ENCODE assay signal across 8 cellular contexts in the genomic region with DNA sequence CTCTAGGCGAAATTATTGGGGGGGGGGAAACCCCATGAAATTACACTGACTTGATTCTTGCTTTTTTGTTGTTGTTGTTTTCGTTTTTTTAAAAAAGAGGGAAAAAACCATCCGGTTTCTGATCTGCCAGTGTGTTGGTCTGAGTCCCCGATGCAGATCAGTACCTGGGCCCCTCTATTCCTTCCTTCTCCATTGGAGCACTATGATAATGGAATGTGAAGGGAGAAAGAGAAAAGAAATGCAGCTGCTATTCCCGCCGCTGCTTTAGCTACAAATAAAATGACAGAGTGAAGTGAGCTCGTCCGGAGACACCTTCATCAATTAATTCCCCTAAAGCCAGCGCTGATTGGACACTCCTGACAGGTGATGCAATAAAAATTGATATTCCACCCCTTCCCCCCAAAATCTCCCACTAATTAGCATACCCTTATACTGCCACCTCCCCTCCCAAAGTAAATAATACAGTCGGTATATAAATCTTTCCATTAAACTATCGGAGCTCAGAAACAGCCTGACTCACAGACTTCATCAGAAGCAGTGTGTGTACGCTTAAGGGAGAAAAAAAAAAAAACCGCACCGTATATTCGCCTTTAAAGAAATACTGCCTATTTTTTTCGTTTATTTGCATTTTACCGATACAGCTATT. TPM values are rescaled to one million over a fixed set of nuclear protein-coding genes. Genes with fewer than 3 reads are reported as not detected.
DNase-seq lines count a peak whose midpoint lies in the region; ATAC-seq, FAIRE-seq and TF ChIP-seq lines count a peak whose summit lies in the region.

No MANE protein-coding gene starts in this region.

- no peak for FAIRE-seq in keratinocyte (lab: Jason Lieb, UNC)

- dilution Hi-C loops in keratinocyte (cut with MboI; ENCODE audit: extremely low pct_ligation_motif_present, low sequenced_read_pairs) = no loop called here

- TF ChIP-seq CTCF in GM20000 (IDR thresholded peaks at IDR 0.05; ENCODE audit: extremely low read depth, missing control alignments) (no peak), keratinocyte (optimal IDR thresholded peaks at IDR 0.05 in 1 of 3, IDR thresholded peaks at IDR 0.05 in 1 of 3, conservative IDR thresholded peaks at IDR 0.05 in 1 of 3; ENCODE audit: extremely low read depth in 1 of 3, insufficient read depth in 2 of 3, low read length in 3 of 3) (no peak)

- H3K27ac ChIP-seq in angular gyrus (ENCODE audit: low read depth, low read length) (peak overlapping the region; percentile 62), keratinocyte (ENCODE audit: control insufficient read depth, insufficient read depth, low read length) (peak overlapping the region; percentile 90), subcutaneous abdominal adipose tissue (ENCODE audit: low read depth, low read length) (peak overlapping the region; percentile 43)

- H4K20me1 ChIP-seq in keratinocyte (ENCODE audit: control insufficient read depth, extremely low read depth, insufficient read depth, low read length) = no peaks in the 10 kb centered on the region

- H3K9ac ChIP-seq in keratinocyte (ENCODE audit: control insufficient read depth, extremely low read depth, insufficient read depth, low read length) = peak overlapping the region; percentile 81
- peak overlapping the region; percentile 0 to 69 (median 20) for H3K9ac ChIP-seq in subcutaneous abdominal adipose tissue (ENCODE audit: low read length in 5 of 5)

- H3K9me3 ChIP-seq in keratinocyte (ENCODE audit: control insufficient read depth, low read depth, low read length) = no peaks in the 10 kb centered on the region
- H3K9me3 ChIP-seq in subcutaneous abdominal adipose tissue (ENCODE audit: control insufficient read depth in 5 of 5, low read length in 5 of 5) = no peaks in the 10 kb centered on the region

- H3K27me3 ChIP-seq in keratinocyte (ENCODE audit: control insufficient read depth, extremely low read depth, insufficient read depth, low read length) (no peaks in the 10 kb centered on the region), subcutaneous abdominal adipose tissue (ENCODE audit: control insufficient read depth in 5 of 5, insufficient read depth in 4 of 5, low read length in 5 of 5) (peaks cover 0 to 11% (median 2%) of the 10 kb centered on the region in 5 donors)

- peak overlapping the region; percentile 100 for H3K4me2 ChIP-seq in keratinocyte (ENCODE audit: control insufficient read depth, extremely low read depth, insufficient read depth, low read depth, low read length)

- H3K36me3 ChIP-seq in keratinocyte (ENCODE audit: control insufficient read depth in 2 of 2, extremely low read depth in 1 of 2, insufficient read depth in 2 of 2, low read length in 2 of 2) (no peaks in the 10 kb centered on the region), subcutaneous abdominal adipose tissue (ENCODE audit: control insufficient read depth in 5 of 5, insufficient read depth in 5 of 5, low read length in 5 of 5) (no peaks in the 10 kb centered on the region)

- ATAC-seq in HG02571 (IDR thresholded peaks at IDR 0.05; ENCODE audit: unreplicated experiment) (no peak), GM21447 (IDR thresholded peaks at IDR 0.05; ENCODE audit: unreplicated experiment) (no peak)

- H3K4me3 ChIP-seq in keratinocyte (ENCODE audit: control insufficient read depth in 2 of 3, extremely low read depth in 1 of 3, insufficient read depth in 2 of 3, low read depth in 1 of 3, low read length in 3 of 3) (peak overlapping the region; percentile 49 to 88 (median 76)), subcutaneous abdominal adipose tissue (ENCODE audit: low read depth in 1 of 5, low read length in 5 of 5) (peak overlapping the region; percentile 70 to 85 (median 76))

- DNase-seq in GM20000 (ENCODE audit: low spot score) = peak; percentile 28
- peak; percentile 73 for DNase-seq in NCI-H446 treated with DMSO at 0.1 percent for 48 hours (lab: John Stamatoyannopoulos, UW)
- DNase-seq in keratinocyte (ENCODE audit: low read depth, low spot score) = no peak
- no peak for DNase-seq in hepatic stellate cell (ENCODE audit: low spot score)

- H3K4me1 ChIP-seq in keratinocyte (ENCODE audit: control insufficient read depth, extremely low read depth, insufficient read depth, low read length) (peaks cover 27% of the 10 kb centered on the region), subcutaneous abdominal adipose tissue (ENCODE audit: control insufficient read depth in 5 of 5, insufficient read depth in 5 of 5, low read length in 5 of 5) (peaks cover 0 to 41% (median 39%) of the 10 kb centered on the region in 5 donors)

- H3K79me2 ChIP-seq in keratinocyte (ENCODE audit: control insufficient read depth, insufficient read depth, low read length) = no peaks in the 10 kb centered on the region

- H2AFZ ChIP-seq in keratinocyte (ENCODE audit: control insufficient read depth, low read length) = peak overlapping the region; percentile 76

- H3K9me1 ChIP-seq in keratinocyte (ENCODE audit: control insufficient read depth, extremely low read depth, insufficient read depth, low read length) = no peaks in the 10 kb centered on the region

RNA-seq across cellular contexts. Expression of a gene that starts 7.4 kb away (rescaled TPM):
- 0.13 to 0.44 TPM (median 0.15 TPM) in 3 replicates for polyA plus RNA-seq in keratinocyte
- polyA plus RNA-seq in keratinocyte (2011; ENCODE audit: low read depth) = not detected
- polyA plus RNA-seq in keratinocyte (2011; cell fraction: cytosol; rRNA removed) = 0.04 and 0.22 TPM in 2 replicates
- 0.45 and 0.61 TPM in 2 replicates for polyA plus RNA-seq in keratinocyte (2011; cell fraction: nucleus; rRNA removed)
- polyA plus RNA-seq in keratinocyte (2012; ENCODE audit: low replicate concordance) = 0.18 and 0.31 TPM in 2 replicates
- 0.07 to 0.26 TPM in 2 of 3 replicates, not detected in the other for polyA minus RNA-seq in keratinocyte
- polyA minus RNA-seq in keratinocyte (2011; cell fraction: cytosol; rRNA and poly(A)+ RNA removed) = not detected
- 0.21 and 0.23 TPM in 2 replicates for polyA minus RNA-seq in keratinocyte (2011; cell fraction: nucleus; rRNA and poly(A)+ RNA removed)

RNA-seq across cellular contexts. Expression of a gene that starts 15.9 kb away (rescaled TPM):
- polyA plus RNA-seq in keratinocyte = 26.6 to 40.2 TPM (median 35.8 TPM) in 3 replicates
- 12.0 TPM for polyA plus RNA-seq in keratinocyte (2011; ENCODE audit: low read depth)
- polyA plus RNA-seq in keratinocyte (2011; cell fraction: cytosol; rRNA removed) = 18.3 and 27.1 TPM in 2 replicates
- 50.0 and 52.0 TPM in 2 replicates for polyA plus RNA-seq in keratinocyte (2011; cell fraction: nucleus; rRNA removed)
- polyA plus RNA-seq in keratinocyte (2012; ENCODE audit: low replicate concordance) = 12.5 and 16.0 TPM in 2 replicates
- 59.7 to 78.6 TPM (median 63.3 TPM) in 3 replicates for polyA minus RNA-seq in keratinocyte
- 23.2 TPM for polyA minus RNA-seq in keratinocyte (2011; cell fraction: cytosol; rRNA and poly(A)+ RNA removed)
- 61.4 and 110 TPM in 2 replicates for polyA minus RNA-seq in keratinocyte (2011; cell fraction: nucleus; rRNA and poly(A)+ RNA removed)

Comparison
In these comparisons a context has a peak if more than half of its experiments do, and no peak if none do; other contexts are left out.
1. DNase-seq: peak in GM20000 (single experiment) and NCI-H446 treated with DMSO at 0.1 percent for 48 hours (single experiment); none in keratinocyte (single experiment) and hepatic stellate cell (single experiment).
2. Peak in every context shown above with its lines, with median percentiles within 50 percentile points of each other: H3K27ac ChIP-seq.